In genomic region chr3:120013481-120013880, GRCh38 we compare ENCODE assay signal across 2 cellular contexts.
TF ChIP-seq lines count a peak whose summit lies in the region.

No MANE protein-coding gene starts in this region.

TF ChIP-seq in A549, 52 proteins besides CTCF, POLR2A, EP300 and RAD21 (continued from another document):
- no peak for TF ChIP-seq HOXB13 (CRISPR knock-in tag; IDR thresholded peaks at IDR 0.05; ENCODE audit: low read depth)
- no peak for TF ChIP-seq BCL3 (IDR thresholded peaks at IDR 0.05)
- no peak for TF ChIP-seq HOXB5 (CRISPR knock-in tag; IDR thresholded peaks at IDR 0.05)
TF ChIP-seq in A549: peak in this region for 0.

TF ChIP-seq in IMR-90, 13 proteins besides CTCF, POLR2A, EP300 and RAD21 (continued from another document):
- TF ChIP-seq MAFK (IDR thresholded peaks at IDR 0.05; ENCODE audit: low read depth, low read length) (no peak), USF2 (IDR thresholded peaks at IDR 0.05; ENCODE audit: low read depth, low read length) (no peak), ELK1 (IDR thresholded peaks at IDR 0.05; ENCODE audit: borderline replicate concordance, low read depth, low read length) (no peak), CEBPB (IDR thresholded peaks at IDR 0.05; ENCODE audit: low read depth, low read length) (no peak), RCOR1 (IDR thresholded peaks at IDR 0.05; ENCODE audit: insufficient replicate concordance, low read length) (no peak), MXI1 (IDR thresholded peaks at IDR 0.05; ENCODE audit: borderline replicate concordance, low read depth, low read length) (no peak), BHLHE40 (IDR thresholded peaks at IDR 0.05; ENCODE audit: low read depth, low read length) (no peak), SMC3 (IDR thresholded peaks at IDR 0.05; ENCODE audit: low read depth, low read length) (no peak), MAZ (IDR thresholded peaks at IDR 0.05; ENCODE audit: borderline replicate concordance, low read depth, low read length) (no peak)
TF ChIP-seq in IMR-90: peak in this region for 0.
